ENCODE assay signal across 1 cellular context in the genomic region with DNA sequence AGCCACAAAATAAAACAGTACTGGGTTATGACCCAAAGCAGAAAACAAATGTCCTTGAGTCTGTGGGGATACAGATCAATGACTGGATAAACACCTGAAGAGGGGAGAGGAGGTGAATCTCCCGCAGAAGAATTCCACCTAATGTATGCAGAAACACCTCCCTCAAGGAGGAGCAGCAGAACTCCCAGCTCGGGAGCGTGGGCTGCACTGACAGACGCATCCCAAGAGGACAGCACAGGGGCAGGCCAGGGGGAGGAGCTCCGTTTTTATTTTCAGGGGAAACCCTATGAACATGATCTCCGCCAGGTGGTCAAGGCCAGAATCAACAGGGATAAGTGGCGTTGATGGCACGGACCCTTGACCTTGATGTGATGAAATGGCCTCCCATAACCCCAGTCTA.
TF ChIP-seq lines count a peak whose summit lies in the region.

No MANE protein-coding gene starts in this region.

TF ChIP-seq in HCT116, 20 proteins besides CTCF, POLR2A, EP300 and RAD21 (continued from another document):
- no peak for TF ChIP-seq EZH2 (IDR thresholded peaks at IDR 0.05)
- TF ChIP-seq CBX3 (IDR thresholded peaks at IDR 0.05; ENCODE audit: low read depth), result no peak
- TF ChIP-seq JUND (IDR thresholded peaks at IDR 0.05), result no peak
- TF ChIP-seq ATF3 (IDR thresholded peaks at IDR 0.05), result no peak
- TF ChIP-seq TCF7L2 (IDR thresholded peaks at IDR 0.05; ENCODE audit: borderline replicate concordance, extremely low read depth, insufficient read depth, insufficient read length), result no peak
- TF ChIP-seq ZNF274 (IDR thresholded peaks at IDR 0.05; ENCODE audit: low read depth, low read length), result no peak
- no peak for TF ChIP-seq EGR1 (IDR thresholded peaks at IDR 0.05; ENCODE audit: low read depth)
- no peak for TF ChIP-seq ELF1 (IDR thresholded peaks at IDR 0.05; ENCODE audit: borderline replicate concordance, low read depth)
- TF ChIP-seq SRF (IDR thresholded peaks at IDR 0.05; ENCODE audit: low read depth), result no peak
- TF ChIP-seq FOSL1 (IDR thresholded peaks at IDR 0.05; ENCODE audit: low read depth), result no peak
